8 cellular contexts compared by ENCODE assay signal in genomic region chr1:228236744-228237143, GRCh38. TPM values are rescaled to one million over a fixed set of nuclear protein-coding genes. Genes with fewer than 3 reads are reported as not detected.
DNase-seq lines count a peak whose midpoint lies in the region; ATAC-seq, FAIRE-seq and TF ChIP-seq lines count a peak whose summit lies in the region.

No MANE protein-coding gene starts in this region.

- no TSS peak for BruUV-seq in Calu3 (replicated peaks; lab: Mats Ljungman, UMichigan)

- H3K36me3 Mint-ChIP-seq in Calu3 (ENCODE audit: insufficient read depth, unreplicated experiment) (peaks cover 4% of the 10 kb centered on the region), astrocyte (ENCODE audit: low read depth, unreplicated experiment) (peaks cover 55% of the 10 kb centered on the region)

- H3K4me3 ChIP-seq in astrocyte (ENCODE audit: insufficient read depth, low read depth, low read length): no peak overlapping the region
- H3K4me3 ChIP-seq in left lung: no peak overlapping the region

- H3K27me3 ChIP-seq in astrocyte (ENCODE audit: insufficient read depth, low read length) (no peaks in the 10 kb centered on the region), left lung (no peaks in the 10 kb centered on the region)

- H3K4me1 ChIP-seq in astrocyte (ENCODE audit: insufficient read depth, low read length) (no peaks in the 10 kb centered on the region), left lung (no peaks in the 10 kb centered on the region)

- no peak overlapping the region for H3K9ac ChIP-seq in astrocyte (ENCODE audit: low read length)

- ATAC-seq in left lung (peak; percentile 80), GM21529 (IDR thresholded peaks at IDR 0.05; ENCODE audit: unreplicated experiment) (no peak), HG02973 (IDR thresholded peaks at IDR 0.05; ENCODE audit: unreplicated experiment) (no peak)

- no peaks in the 10 kb centered on the region for H3K36me3 ChIP-seq in astrocyte (ENCODE audit: insufficient read depth, low read length)
- peaks cover 0 to 11% of the 10 kb centered on the region in 2 donors for H3K36me3 ChIP-seq in left lung

- DNase-seq in Calu3 (peak; percentile 43), HT-29 (ENCODE audit: low spot score) (peak; percentile 68), astrocyte (ENCODE audit: low read depth) (peak; percentile 10), left lung (no peak), amniotic stem cell (lab: John Stamatoyannopoulos, UW) (no peak), middle frontal gyrus (ENCODE audit: extremely low spot score, low spot score) (no peak)

- H3K9me3 Mint-ChIP-seq in Calu3 (ENCODE audit: low read depth, unreplicated experiment): peaks cover 40% of the 10 kb centered on the region
- peaks cover 30% of the 10 kb centered on the region for H3K9me3 Mint-ChIP-seq in astrocyte (ENCODE audit: unreplicated experiment)

- H3K27ac ChIP-seq in astrocyte (ENCODE audit: low read depth, low read length) (no peak overlapping the region), left lung (no peak overlapping the region)

- CTCF ChIA-PET in Calu3 (lab: Charles Lee): interaction anchor here (0.6 to 1.0 kb wide), 3 partner anchors 10 to 23 kb away, joined by 4 to 13 read pairs (median 7); no protein-coding TSS in a partner anchor

- no peak overlapping the region for H2AFZ ChIP-seq in astrocyte (ENCODE audit: low read depth, low read length)

- H3K27ac Mint-ChIP-seq in Calu3 (ENCODE audit: unreplicated experiment) (no peak overlapping the region), astrocyte (ENCODE audit: unreplicated experiment) (no peak overlapping the region)

- no peaks in the 10 kb centered on the region for H3K79me2 ChIP-seq in astrocyte (ENCODE audit: insufficient read depth, low read length)

- TF ChIP-seq CTCF in Calu3 (IDR thresholded peaks at IDR 0.05; ENCODE audit: unreplicated experiment) (peak; percentile 22), astrocyte (IDR thresholded peaks at IDR 0.05; ENCODE audit: insufficient read depth, low read depth, low read length) (peak; percentile 16), left lung (IDR thresholded peaks at IDR 0.05) (peak; percentile 30 to 51)

- H3K4me1 Mint-ChIP-seq in Calu3 (ENCODE audit: low read depth, unreplicated experiment) (no peaks in the 10 kb centered on the region), astrocyte (ENCODE audit: low read depth, unreplicated experiment) (no peaks in the 10 kb centered on the region)

- intact Hi-C loops in Calu3 (cut with micrococcal nuclease; ENCODE audit: unreplicated experiment): no loop called here
- intact Hi-C loops in left lung (cut with DNase I): no loop called here

- H3K9me3 ChIP-seq in astrocyte (ENCODE audit: insufficient read depth, low read depth, low read length) (peaks cover 17% of the 10 kb centered on the region), left lung (peaks cover 0 to 28% of the 10 kb centered on the region in 2 donors)

- no peaks in the 10 kb centered on the region for H3K27me3 Mint-ChIP-seq in Calu3 (ENCODE audit: unreplicated experiment)
- H3K27me3 Mint-ChIP-seq in astrocyte (ENCODE audit: low read depth, unreplicated experiment): no peaks in the 10 kb centered on the region

- H3K4me2 ChIP-seq in astrocyte (ENCODE audit: low read length): no peak overlapping the region

- FAIRE-seq in astrocyte (lab: Jason Lieb, UNC): no peak

- H3K4me3 Mint-ChIP-seq in Calu3 (ENCODE audit: low read depth, unreplicated experiment): no peak overlapping the region
- no peak overlapping the region for H3K4me3 Mint-ChIP-seq in astrocyte (ENCODE audit: unreplicated experiment)

- H4K20me1 ChIP-seq in astrocyte (ENCODE audit: insufficient read depth, low read length): no peaks in the 10 kb centered on the region

RNA-seq across cellular contexts. Expression of gene OBSCN, which starts 28.9 kb away (rescaled TPM):
- total RNA-seq in Calu3 (2022): 18.5 and 19.5 TPM in 2 replicates
- total RNA-seq in HT-29 (2014; rRNA removed; shearing (Covaris generic)): 7.9 and 16.7 TPM in 2 replicates
- total RNA-seq in astrocyte: 11.1 and 17.5 TPM in 2 replicates
- total RNA-seq in left lung: 10 to 100 TPM; 20.3 to 21.2 TPM

Comparison
In these comparisons a context has a peak if more than half of its experiments do, and no peak if none do; other contexts are left out.
1. DNase-seq: peak in Calu3 (single experiment), HT-29 (single experiment) and astrocyte (single experiment); none in left lung (0 of 2), amniotic stem cell (single experiment) and middle frontal gyrus (single experiment).
2. Peak in every context shown above with its lines, with median percentiles within 50 percentile points of each other: CTCF ChIP-seq.